12 cellular contexts compared by ENCODE assay signal in genomic region chr4:146269228-146269653, GRCh38.
A peak's percentile ranks its signal among the peaks of the same experiment; 100 is the strongest.
DNase-seq lines count a peak whose midpoint lies in the region; ATAC-seq, FAIRE-seq and TF ChIP-seq lines count a peak whose summit lies in the region.
"Had no signal": no experiment of that assay in that cellular context is flagged by ENCODE, and none has a peak within 500 bp of the region (broad histone marks: within the 10 kb centered on the region; RNA-seq: fewer than 3 reads in every experiment).

No MANE protein-coding gene starts in this region.

- ATAC-seq in GM18511 (IDR thresholded peaks at IDR 0.05; ENCODE audit: unreplicated experiment) (peak; percentile 55), HG02885 (IDR thresholded peaks at IDR 0.05; ENCODE audit: poor library complexity, unreplicated experiment) (peak; percentile 53), HG03520 (IDR thresholded peaks at IDR 0.05; ENCODE audit: unreplicated experiment) (peak; percentile 35)

- no peak for TF ChIP-seq CTCF in GM20000 (IDR thresholded peaks at IDR 0.05; ENCODE audit: extremely low read depth, missing control alignments)

- no peak for FAIRE-seq in HTR-8/SVneo (lab: Jason Lieb, UNC)

- DNase-seq in GM20000 (ENCODE audit: low spot score): peak; percentile 41
- DNase-seq in globus pallidus (ENCODE audit: low spot score): no peak
- DNase-seq in NCI-H446 treated with DMSO at 0.1 percent for 48 hours (lab: John Stamatoyannopoulos, UW): no peak
- no peak for DNase-seq in HTR-8/SVneo (ENCODE audit: insufficient read length, low spot score)
- DNase-seq in activated CD4-positive, alpha-beta T cell treated with anti-CD3 and anti-CD28 coated beads, Interleukin-2, amount 50 U/mL, for 1 hour: no peak
- DNase-seq: activated CD4-positive, alpha-beta T cell treated with anti-CD3 and anti-CD28 coated beads, Interleukin-2, amount 50 U/mL, for 48 hours; activated naive CD4-positive, alpha-beta T cell treated with anti-CD3 and anti-CD28 coated beads for 36 hours; BE2C; NCI-H1048 had no signal
